ENCODE assay signal across 22 cellular contexts in the genomic region with DNA sequence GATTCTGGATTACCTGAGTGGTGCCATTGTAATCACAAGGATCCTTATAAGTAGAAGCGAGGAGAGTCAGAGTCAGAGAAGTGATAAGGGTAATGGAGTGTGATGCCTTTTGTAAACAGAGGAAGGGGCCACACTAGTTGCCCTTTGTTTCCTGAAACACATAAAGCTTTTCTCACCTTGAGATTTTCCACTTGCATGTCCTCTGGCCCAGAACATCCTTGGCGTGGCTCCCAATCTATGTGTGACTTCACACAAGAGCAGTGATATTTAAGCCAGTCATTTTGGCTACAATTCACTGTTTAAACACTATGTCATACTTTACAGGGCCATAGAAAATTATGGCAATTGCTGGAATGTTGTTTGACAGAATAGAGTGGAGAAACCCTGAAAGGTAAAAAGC.
DNase-seq lines count a peak whose midpoint lies in the region; ATAC-seq, FAIRE-seq and TF ChIP-seq lines count a peak whose summit lies in the region.
"Had no signal": no experiment of that assay in that cellular context is flagged by ENCODE, and none has a peak within 500 bp of the region (broad histone marks: within the 10 kb centered on the region; RNA-seq: fewer than 3 reads in every experiment).

No MANE protein-coding gene starts in this region.

- H2AFZ ChIP-seq in GM23338: no peak overlapping the region
- H2AFZ ChIP-seq in Loucy (ENCODE audit: low read length): no peak overlapping the region
- H2AFZ ChIP-seq in K562 (ENCODE audit: low read depth, low read length): no peak overlapping the region

- H3K4me1 ChIP-seq in GM23338 (ENCODE audit: insufficient read depth) (peaks cover 21% of the 10 kb centered on the region), Loucy (ENCODE audit: insufficient read depth, low read length, poor library complexity, severe bottlenecking) (peaks cover 11% of the 10 kb centered on the region), K562 (replicated peaks in 1 of 2; ENCODE audit: control insufficient read depth in 2 of 2, insufficient read depth in 2 of 2, low read length in 2 of 2) (no peaks in the 10 kb centered on the region; a peak in 1 of 5 replicates), mucosa of descending colon (ENCODE audit: low read depth) (peaks cover 16% of the 10 kb centered on the region)

- H3K4me3 Mint-ChIP-seq in GM23338 (no peak overlapping the region), immature natural killer cell (no peak overlapping the region)
- H3K4me3 Mint-ChIP-seq: activated CD4-positive, alpha-beta T cell treated with anti-CD3 and anti-CD28 coated beads, Interleukin-2, amount 10 ng/mL, durations not matched to agents 7 days and 5 days; activated naive CD8-positive, alpha-beta T cell treated with anti-CD3 and anti-CD28 coated beads, Interleukin-2, amount 10 ng/mL, durations not matched to agents 7 days and 5 days; stimulated activated naive CD8-positive, alpha-beta T cell treated with anti-CD3 and anti-CD28 coated beads, Interleukin-15, Interleukin-2, amounts not matched to agents 100 ng/mL and 50 ng/mL, for 24 hours had no signal

- H3K36me3 Mint-ChIP-seq in GM23338 (ENCODE audit: low read depth) (no peaks in the 10 kb centered on the region; the same call in 2 of the 3 replicates), immature natural killer cell (no peaks in the 10 kb centered on the region)

- no peak for TF ChIP-seq CTCF in GM23338 (conservative IDR thresholded peaks at IDR 0.05; ENCODE audit: low read depth in 2 of 2)
- TF ChIP-seq CTCF in Loucy (conservative IDR thresholded peaks at IDR 0.05; ENCODE audit: low read length): no peak
- no peak for TF ChIP-seq CTCF in K562 (IDR thresholded peaks at IDR 0.05 in 2 of 3, conservative IDR thresholded peaks at IDR 0.05 in 1 of 3; ENCODE audit: insufficient read depth in 2 of 3, low read depth in 1 of 3, low read length in 3 of 3)
- TF ChIP-seq CTCF in mucosa of descending colon (IDR thresholded peaks at IDR 0.05): no peak

- H3K36me3 ChIP-seq in GM23338 (ENCODE audit: insufficient read depth) (no peaks in the 10 kb centered on the region), Loucy (ENCODE audit: insufficient read depth, low read length) (no peaks in the 10 kb centered on the region), K562 (ENCODE audit: control insufficient read depth, insufficient read depth, low read length) (no peaks in the 10 kb centered on the region), mucosa of descending colon (ENCODE audit: low read depth) (no peaks in the 10 kb centered on the region)
- H3K36me3 ChIP-seq: tibial nerve, WERI-Rb-1 had no signal

- H3K27ac ChIP-seq in GM23338 (ENCODE audit: low read depth) (peak overlapping the region; percentile 79), K562 (ENCODE audit: extremely low read depth, low read depth, low read length) (no peak overlapping the region)
- H3K27ac ChIP-seq: tibial nerve, WERI-Rb-1 had no signal

- H3K27me3 ChIP-seq in GM23338 (ENCODE audit: insufficient read depth) (no peaks in the 10 kb centered on the region), Loucy (ENCODE audit: insufficient read depth, low read length, poor library complexity, severe bottlenecking) (no peaks in the 10 kb centered on the region), K562 (ENCODE audit: control insufficient read depth in 2 of 2, insufficient read depth in 2 of 2, low read length in 2 of 2) (no peaks in the 10 kb centered on the region)

- no peak overlapping the region for H3K4me3 ChIP-seq in GM23338
- H3K4me3 ChIP-seq in Loucy (ENCODE audit: low read length, poor library complexity, severe bottlenecking): no peak overlapping the region
- H3K4me3 ChIP-seq in K562: no peak overlapping the region
- no peak overlapping the region for H3K4me3 ChIP-seq in mucosa of descending colon
- H3K4me3 ChIP-seq: lung, tibial nerve had no signal

- CTCF ChIA-PET in K562 (lab: Yijun Ruan, JAX; ENCODE audit: low intra/inter-chr PET ratio): no interaction called here

- FAIRE-seq in K562 (lab: Jason Lieb, UNC): no peak

- H3K9me1 ChIP-seq in K562 (ENCODE audit: control insufficient read depth, insufficient read depth, low read length): no peaks in the 10 kb centered on the region

- no peak for TF ChIP-seq EP300 in K562 (IDR thresholded peaks at IDR 0.05; ENCODE audit: low read length)

- no peak for TF ChIP-seq RAD21 in K562 (CRISPR knock-in tag; conservative IDR thresholded peaks at IDR 0.05 in 1 of 2, IDR thresholded peaks at IDR 0.05 in 1 of 2)

- no peaks in the 10 kb centered on the region for H3K79me2 ChIP-seq in GM23338 (replicated peaks; ENCODE audit: insufficient read depth)
- H3K79me2 ChIP-seq in Loucy (ENCODE audit: insufficient read depth, low read length): no peaks in the 10 kb centered on the region
- no peaks in the 10 kb centered on the region for H3K79me2 ChIP-seq in K562 (ENCODE audit: control insufficient read depth, insufficient read depth, low read length)

- H3K27me3 Mint-ChIP-seq in GM23338 (ENCODE audit: insufficient read depth, low read depth, poor library complexity) (peaks cover 30% of the 10 kb centered on the region), immature natural killer cell (ENCODE audit: low read depth in 3 of 3) (peaks cover 11 to 16% (median 13%) of the 10 kb centered on the region in 3 donors)
- H3K27me3 Mint-ChIP-seq: activated CD4-positive, alpha-beta T cell treated with anti-CD3 and anti-CD28 coated beads, Interleukin-2, amount 10 ng/mL, durations not matched to agents 7 days and 5 days; activated naive CD8-positive, alpha-beta T cell treated with anti-CD3 and anti-CD28 coated beads, Interleukin-2, amount 10 ng/mL, durations not matched to agents 7 days and 5 days; stimulated activated naive CD8-positive, alpha-beta T cell treated with anti-CD3 and anti-CD28 coated beads, Interleukin-15, Interleukin-2, amounts not matched to agents 100 ng/mL and 50 ng/mL, for 24 hours had no signal

- intact Hi-C loops in K562 (cut with micrococcal nuclease) (no loop called here), mucosa of descending colon (cut with DNase I, micrococcal nuclease) (no loop called here)

- H3K9me3 ChIP-seq in Loucy (ENCODE audit: insufficient read depth, low read depth, low read length) (no peaks in the 10 kb centered on the region), K562 (replicated peaks; ENCODE audit: control insufficient read depth, insufficient read depth, low read depth, low read length) (peaks cover 4% of the 10 kb centered on the region; the same call in 1 of the 2 replicates), mucosa of descending colon (no peaks in the 10 kb centered on the region)
- H3K9me3 ChIP-seq: tibial nerve had no signal

- peaks cover 40% of the 10 kb centered on the region for H3K4me1 Mint-ChIP-seq in GM23338
- peaks cover 27 to 33% of the 10 kb centered on the region in 2 donors for H3K4me1 Mint-ChIP-seq in immature natural killer cell

- H3K9me2 ChIP-seq in GM23338 (ENCODE audit: insufficient read depth) (no peaks in the 10 kb centered on the region), Loucy (replicated peaks; ENCODE audit: low read depth, low read length) (no peaks in the 10 kb centered on the region)

- H3K9ac ChIP-seq in Loucy (ENCODE audit: low read depth, low read length, poor library complexity, severe bottlenecking) (peak overlapping the region; percentile 8), K562 (ENCODE audit: insufficient read depth in 1 of 2, low read depth in 2 of 2, low read length in 2 of 2) (no peak overlapping the region)

- H3K4me2 ChIP-seq in GM23338 (0 out of 2 replicates have a peak overlapping the region, but pooled peaks have one; percentile 11), Loucy (ENCODE audit: low read depth, low read length, poor library complexity, severe bottlenecking) (no peak overlapping the region), K562 (ENCODE audit: insufficient read depth, low read length) (no peak overlapping the region)

- no peak for DNase-seq in GM23338 (ENCODE audit: low spot score)
- DNase-seq in K562 (ENCODE audit: extremely low read depth in 1 of 4, low spot score in 3 of 4): no peak
- peak; percentile 62 to 91 (median 66) for DNase-seq in mucosa of descending colon
- no peak for DNase-seq in GF-D8 (lab: John Stamatoyannopoulos, UW)
- no peak for DNase-seq in activated T-cell treated with anti-CD3 and anti-CD28 coated beads, Interleukin-2, amount 50 U/mL, for 48 hours
- DNase-seq in immature natural killer cell: no peak
- DNase-seq: activated CD4-positive, alpha-beta T cell treated with anti-CD3 and anti-CD28 coated beads, Interleukin-2, amount 10 ng/mL, durations not matched to agents 7 days and 5 days; activated naive CD8-positive, alpha-beta T cell treated with anti-CD3 and anti-CD28 coated beads, Interleukin-2, amount 10 ng/mL, durations not matched to agents 7 days and 5 days; cerebellar nuclear complex; foreskin fibroblast; GOT3; NCI-H1436; nucleus accumbens; retina; stimulated activated CD4-positive, alpha-beta T cell treated with anti-CD3 and anti-CD28 coated beads, Interleukin-4, amount 100 ng/mL, for 4 hours; WERI-Rb-1 had no signal

- in situ Hi-C loops in K562 (cut with MboI): no loop called here

- H3K27ac Mint-ChIP-seq in GM23338: no peak overlapping the region
- H3K27ac Mint-ChIP-seq in immature natural killer cell: no peak overlapping the region
- H3K27ac Mint-ChIP-seq: activated naive CD8-positive, alpha-beta T cell treated with anti-CD3 and anti-CD28 coated beads, Interleukin-2, amount 10 ng/mL, durations not matched to agents 7 days and 5 days; activated T-helper 2 cell treated with anti-CD3 and anti-CD28 coated beads, Interferon-gamma antibody, Interleukin-2, Interleukin-4, amounts not matched to agents 10 μg/mL and 5 μg/mL and 100 μg/mL, durations not matched to agents 14 hours and 24 hours and 36 hours; stimulated activated naive CD8-positive, alpha-beta T cell treated with anti-CD3 and anti-CD28 coated beads, Interleukin-15, Interleukin-2, amounts not matched to agents 100 ng/mL and 50 ng/mL, for 24 hours had no signal

- H3K9me3 Mint-ChIP-seq in GM23338 (0 out of 3 replicates have a peak, but pooled peaks cover 2% of the 10 kb centered on the region), immature natural killer cell (no peaks in the 10 kb centered on the region)
- H3K9me3 Mint-ChIP-seq: activated CD4-positive, alpha-beta T cell treated with anti-CD3 and anti-CD28 coated beads, Interleukin-2, amount 10 ng/mL, durations not matched to agents 7 days and 5 days; activated naive CD8-positive, alpha-beta T cell treated with anti-CD3 and anti-CD28 coated beads, Interleukin-2, amount 10 ng/mL, durations not matched to agents 7 days and 5 days had no signal

- H3F3A ChIP-seq in GM23338 (replicated peaks; ENCODE audit: low read depth) (no peaks in the 10 kb centered on the region), Loucy (ENCODE audit: low read depth) (no peaks in the 10 kb centered on the region)

- ATAC-seq in GM23338 (no peak), K562 (peak; percentile 32; the same call in 1 of the 3 replicates), mucosa of descending colon (peak; percentile 80), HG02759 (IDR thresholded peaks at IDR 0.05; ENCODE audit: unreplicated experiment) (no peak)

- 55% methylated on average over 2 of the region's 2 CpGs for WGBS in K562 (ENCODE audit: insufficient coverage, low coverage, missing lambda C conversion rate)

- no peak for TF ChIP-seq POLR2A in K562 (conservative IDR thresholded peaks at IDR 0.05)

- POLR2A ChIA-PET in K562 (lab: Yijun Ruan, JAX): interaction anchor here (0.9 to 1.7 kb wide), 3 partner anchors 9 to 27 kb away, joined by 3 to 10 read pairs (median 8); a partner anchor contains a TSS

- no peaks in the 10 kb centered on the region for H4K20me1 ChIP-seq in GM23338 (replicated peaks; ENCODE audit: insufficient read depth)
- no peaks in the 10 kb centered on the region for H4K20me1 ChIP-seq in Loucy (ENCODE audit: insufficient read depth, low read length, poor library complexity, severe bottlenecking)
- no peaks in the 10 kb centered on the region for H4K20me1 ChIP-seq in K562 (replicated peaks; ENCODE audit: control insufficient read depth, insufficient read depth, low read length)

- BruUV-seq in K562 (replicated peaks; lab: Mats Ljungman, UMichigan): no TSS peak

Comparison
In these comparisons a context has a peak if more than half of its experiments do, and no peak if none do; other contexts are left out.
1. ATAC-seq: peak in K562 (single experiment) and mucosa of descending colon (single experiment); none in GM23338 (single experiment) and HG02759 (single experiment).
2. DNase-seq: peak in mucosa of descending colon (3 of 3); none in GM23338 (single experiment), K562 (0 of 4), GF-D8 (single experiment), activated T-cell treated with anti-CD3 and anti-CD28 coated beads, Interleukin-2, amount 50 U/mL, for 48 hours (0 of 2) and immature natural killer cell (0 of 3).